In genomic region chr14:106657460-106657859, GRCh38 we compare ENCODE assay signal across 8 cellular contexts.
A peak's percentile ranks its signal among the peaks of the same experiment; 100 is the strongest.
DNase-seq lines count a peak whose midpoint lies in the region; ATAC-seq, FAIRE-seq and TF ChIP-seq lines count a peak whose summit lies in the region.

No MANE protein-coding gene starts in this region.

- H3K4me1 ChIP-seq in HepG2 (ENCODE audit: insufficient read depth, low read length) (no peaks in the 10 kb centered on the region), right lobe of liver (no peaks in the 10 kb centered on the region), upper lobe of right lung (no peaks in the 10 kb centered on the region)

- TF ChIP-seq RAD21 in HepG2 (CRISPR knock-in tag; IDR thresholded peaks at IDR 0.05), result no peak

- in situ Hi-C loops in HepG2 (cut with HindIII; ENCODE audit: extremely low pct_ligation_motif_present, low pct_unique_long_range_greater_than_20kb), result no loop called here

- TF ChIP-seq EP300 in HepG2 (IDR thresholded peaks at IDR 0.05; ENCODE audit: low read depth in 2 of 2, low read length in 2 of 2) (no peak), HepG2 (CRISPR knock-in tag; IDR thresholded peaks at IDR 0.05; ENCODE audit: borderline replicate concordance) (no peak)

- no TSS peak for BruUV-seq in HepG2 (replicated peaks; lab: Mats Ljungman, UMichigan)

- intact Hi-C loops in HepG2 (cut with micrococcal nuclease; ENCODE audit: unreplicated experiment), result no loop called here
- intact Hi-C loops in right lobe of liver (cut with DNase I), result no loop called here
- intact Hi-C loops in upper lobe of right lung (cut with DNase I), result no loop called here

- WGBS in HepG2 (ENCODE audit: low lambda C conversion rate), result 48% methylated on average over 7 of the region's 8 CpGs
- 41% methylated on average over 6 of the region's 8 CpGs for WGBS in right lobe of liver (ENCODE audit: insufficient coverage, low coverage, low lambda C conversion rate, missing lambda C conversion rate)

- CTCF ChIA-PET in HepG2 (lab: Yijun Ruan, JAX; ENCODE audit: low intra/inter-chr PET ratio, low total read pairs), result no interaction called here

- no peak for FAIRE-seq in HepG2 (lab: Jason Lieb, UNC)
- FAIRE-seq in HTR-8/SVneo (lab: Jason Lieb, UNC), result no peak

- H2AFZ ChIP-seq in HepG2 (ENCODE audit: low read length), result no peak overlapping the region

- H3K4me3 ChIP-seq in HepG2 (replicated peaks in 1 of 3; ENCODE audit: insufficient read depth in 1 of 3, low read depth in 2 of 3, low read length in 3 of 3) (no peak overlapping the region), right lobe of liver (no peak overlapping the region), upper lobe of right lung (no peak overlapping the region)

- H3K27me3 ChIP-seq in HepG2 (ENCODE audit: control insufficient read depth in 1 of 2, insufficient read depth in 2 of 2, low read length in 2 of 2) (no peaks in the 10 kb centered on the region; a peak in 1 of 5 replicates), right lobe of liver (no peaks in the 10 kb centered on the region), upper lobe of right lung (peaks cover 8% of the 10 kb centered on the region)

- no peak overlapping the region for H3K4me2 ChIP-seq in HepG2 (ENCODE audit: low read depth, low read length)

- ATAC-seq in HepG2, result no peak
- no peak for ATAC-seq in right lobe of liver
- ATAC-seq in upper lobe of right lung, result no peak

- no peaks in the 10 kb centered on the region for H4K20me1 ChIP-seq in HepG2 (ENCODE audit: insufficient read depth, low read length)

- H3K9me3 ChIP-seq in HepG2 (ENCODE audit: low read length) (no peaks in the 10 kb centered on the region), right lobe of liver (no peaks in the 10 kb centered on the region), upper lobe of right lung (no peaks in the 10 kb centered on the region)

- no peaks in the 10 kb centered on the region for H3K79me2 ChIP-seq in HepG2 (ENCODE audit: insufficient read depth, low read length)

- TF ChIP-seq POLR2A in HepG2 (IDR thresholded peaks at IDR 0.05; ENCODE audit: insufficient read depth in 1 of 2, low read depth in 2 of 2, low read length in 2 of 2) (no peak), right lobe of liver (IDR thresholded peaks at IDR 0.05) (no peak)

- H3K27ac ChIP-seq in HepG2 (ENCODE audit: extremely low read length, insufficient read depth, low read length) (no peak overlapping the region), right lobe of liver (no peak overlapping the region), upper lobe of right lung (no peak overlapping the region)

- H3K36me3 ChIP-seq in HepG2 (replicated peaks in 1 of 2; ENCODE audit: control insufficient read depth in 1 of 2, insufficient read depth in 2 of 2, low read length in 2 of 2) (no peaks in the 10 kb centered on the region), right lobe of liver (no peaks in the 10 kb centered on the region), upper lobe of right lung (no peaks in the 10 kb centered on the region)

- H3K9ac ChIP-seq in HepG2 (ENCODE audit: insufficient read depth, low read depth, low read length), result no peak overlapping the region

- DNase-seq in HepG2 (ENCODE audit: low spot score), result no peak
- no peak for DNase-seq in right lobe of liver
- peak; percentile 40 to 68 for DNase-seq in activated CD4-positive, alpha-beta T cell treated with anti-CD3 and anti-CD28 coated beads for 4 hours
- peak; percentile 44 for DNase-seq in effector CD8-positive, alpha-beta T cell (lab: John Stamatoyannopoulos, UW)
- no peak for DNase-seq in upper lobe of right lung
- DNase-seq in HTR-8/SVneo (ENCODE audit: insufficient read length, low spot score), result no peak
- no peak for DNase-seq in NCI-H2081 treated with DMSO at 0.1 percent for 48 hours (lab: John Stamatoyannopoulos, UW)
- no peak for DNase-seq in OCI-M2 (lab: John Stamatoyannopoulos, UW; ENCODE audit: unreplicated experiment)

- POLR2A ChIA-PET in HepG2 (lab: Yijun Ruan, JAX), result no interaction called here

- TF ChIP-seq CTCF in HepG2 (CRISPR knock-in tag; IDR thresholded peaks at IDR 0.05) (peak; percentile 40), right lobe of liver (IDR thresholded peaks at IDR 0.05) (no peak), upper lobe of right lung (IDR thresholded peaks at IDR 0.05) (peak; percentile 20)

TF ChIP-seq in HepG2, 621 proteins besides CTCF, POLR2A, EP300 and RAD21:
- TF ChIP-seq SP140L (CRISPR knock-in tag; IDR thresholded peaks at IDR 0.05; ENCODE audit: borderline replicate concordance), result no peak
- TF ChIP-seq CERS6 (CRISPR knock-in tag; IDR thresholded peaks at IDR 0.05), result no peak
- no peak for TF ChIP-seq STAT6 (CRISPR knock-in tag; IDR thresholded peaks at IDR 0.05; ENCODE audit: borderline replicate concordance)
- no peak for TF ChIP-seq PTBP1 (IDR thresholded peaks at IDR 0.05; ENCODE audit: low read depth, low read length, poor library complexity, severe bottlenecking)
- no peak for TF ChIP-seq SAP130 (CRISPR knock-in tag; IDR thresholded peaks at IDR 0.05; ENCODE audit: low read depth)
- TF ChIP-seq SIN3B (IDR thresholded peaks at IDR 0.05; ENCODE audit: low read length), result no peak
- no peak for TF ChIP-seq DNMT3B (CRISPR knock-in tag; conservative IDR thresholded peaks at IDR 0.05)
- no peak for TF ChIP-seq ZNF691 (CRISPR knock-in tag; IDR thresholded peaks at IDR 0.05; ENCODE audit: borderline replicate concordance, low read depth)

Comparison
In these comparisons a context has a peak if more than half of its experiments do, and no peak if none do; other contexts are left out.
1. CTCF ChIP-seq: peak in HepG2 (single experiment) and upper lobe of right lung (single experiment); none in right lobe of liver (0 of 4).
2. DNase-seq: peak in activated CD4-positive, alpha-beta T cell treated with anti-CD3 and anti-CD28 coated beads for 4 hours (2 of 2) and effector CD8-positive, alpha-beta T cell (single experiment); none in HepG2 (single experiment), right lobe of liver (0 of 3), upper lobe of right lung (single experiment), HTR-8/SVneo (single experiment), NCI-H2081 treated with DMSO at 0.1 percent for 48 hours (single experiment) and OCI-M2 (single experiment).